ENCODE assay signal across 9 cellular contexts in genomic region chr19:5519076-5519475, GRCh38. TPM values are rescaled to one million over a fixed set of nuclear protein-coding genes. Genes with fewer than 3 reads are reported as not detected.
"Had no signal": no experiment of that assay in that cellular context is flagged by ENCODE, and none has a peak within 500 bp of the region (broad histone marks: within the 10 kb centered on the region; RNA-seq: fewer than 3 reads in every experiment).

No MANE protein-coding gene starts in this region.

- H3K27ac Mint-ChIP-seq: GM23338, H9, HFFc6 had no signal

- H2AFZ ChIP-seq: GM23248, GM23338 had no signal

- ATAC-seq: GM23338, HCT116 had no signal

- H3K9ac ChIP-seq: GM23248 had no signal

- H3K4me3 Mint-ChIP-seq: GM23338, H9, HFFc6 had no signal

- H3K4me2 ChIP-seq: GM23338 had no signal

- DNase-seq: GM23248, GOT3, H7, H9, HCEC 1CT, HFFc6 had no signal

- H3K4me3 ChIP-seq: GM23248, GM23338, HAP-1 had no signal

- H3K36me3 ChIP-seq: HAP-1 had no signal

- H3K4me1 ChIP-seq: HAP-1 had no signal

- H3K27ac ChIP-seq: GM23248 had no signal

RNA-seq across cellular contexts. Expression of gene TINCR, which starts 48.7 kb away (rescaled TPM):
- polyA plus RNA-seq: GM23248 had no signal
